Comparison of ENCODE assay signal across 18 cellular contexts in genomic region chr5:145483211-145483610, GRCh38.
DNase-seq lines count a peak whose midpoint lies in the region; ATAC-seq, FAIRE-seq and TF ChIP-seq lines count a peak whose summit lies in the region.
"Had no signal": no experiment of that assay in that cellular context is flagged by ENCODE, and none has a peak within 500 bp of the region (broad histone marks: within the 10 kb centered on the region; RNA-seq: fewer than 3 reads in every experiment).

No MANE protein-coding gene starts in this region.

- no peak for TF ChIP-seq RAD21 in SK-N-SH (IDR thresholded peaks at IDR 0.05; ENCODE audit: low read length)

- H3K36me3 ChIP-seq in SK-N-SH (replicated peaks in 1 of 2; ENCODE audit: control insufficient read depth in 1 of 2, insufficient read depth in 2 of 2, low read length in 1 of 2): no peaks in the 10 kb centered on the region
- H3K36me3 ChIP-seq in heart left ventricle: no peaks in the 10 kb centered on the region
- H3K36me3 ChIP-seq: cardiac muscle cell, left ventricle myocardium inferior, right atrium auricular region, tibial nerve had no signal

- H3K27me3 ChIP-seq in SK-N-SH (ENCODE audit: insufficient read depth) (no peaks in the 10 kb centered on the region), heart left ventricle (no peaks in the 10 kb centered on the region)
- H3K27me3 ChIP-seq: cardiac muscle cell, right atrium auricular region, tibial nerve had no signal

- DNase-seq in HCEC 1CT (peak; percentile 70), SK-N-SH (no peak), foreskin melanocyte (peak; percentile 46), urothelium cell line (ENCODE audit: low spot score) (peak; percentile 44), GM10266 (ENCODE audit: extremely low spot score) (no peak), heart left ventricle (no peak), NCI-H2081 (lab: John Stamatoyannopoulos, UW) (no peak)
- DNase-seq: activated CD8-positive, alpha-beta memory T cell treated with anti-CD3 and anti-CD28 coated beads, Interleukin-2, amount 50 U/mL, for 48 hours; activated naive CD4-positive, alpha-beta T cell treated with anti-CD3 and anti-CD28 coated beads, Interleukin-2, amount 10 ng/mL, durations not matched to agents 7 days and 5 days; CD8-positive, alpha-beta memory T cell; head of caudate nucleus; left ventricle myocardium inferior; stimulated activated CD8-positive, alpha-beta memory T cell treated with anti-CD3 and anti-CD28 coated beads, Interleukin-4, amount 100 ng/mL, for 48 hours; T-cell had no signal

- TF ChIP-seq CTCF in SK-N-SH (IDR thresholded peaks at IDR 0.05): no peak
- TF ChIP-seq CTCF in GM10266 (IDR thresholded peaks at IDR 0.05; ENCODE audit: control insufficient read depth, insufficient read depth, low read depth, missing control alignments): no peak
- no peak for TF ChIP-seq CTCF in heart left ventricle (IDR thresholded peaks at IDR 0.05)

- POLR2A ChIA-PET in SK-N-SH (lab: Yijun Ruan, JAX): no interaction called here

- H3K9me3 ChIP-seq in SK-N-SH (no peaks in the 10 kb centered on the region), heart left ventricle (no peaks in the 10 kb centered on the region)
- H3K9me3 ChIP-seq: left ventricle myocardium inferior, right atrium auricular region, tibial nerve had no signal

- no peak for TF ChIP-seq EP300 in SK-N-SH (IDR thresholded peaks at IDR 0.05; ENCODE audit: borderline replicate concordance in 1 of 2, low read depth in 1 of 2, low read length in 1 of 2)

- H3K4me2 ChIP-seq in SK-N-SH: no peak overlapping the region

- no peak for TF ChIP-seq POLR2A in heart left ventricle (IDR thresholded peaks at IDR 0.05)

- intact Hi-C loops in heart left ventricle (cut with DNase I): no loop called here

- no peak for FAIRE-seq in urothelium cell line (lab: Jason Lieb, UNC)

- H3K4me3 ChIP-seq in SK-N-SH (ENCODE audit: low read depth in 2 of 2, low read length in 1 of 2) (no peak overlapping the region), heart left ventricle (no peak overlapping the region)
- H3K4me3 ChIP-seq: cardiac muscle cell, left ventricle myocardium inferior, right atrium auricular region, tibial nerve had no signal

- peaks cover 15% of the 10 kb centered on the region for H3F3A ChIP-seq in SK-N-SH (replicated peaks; ENCODE audit: insufficient read depth)

- CTCF ChIA-PET in SK-N-SH (lab: Yijun Ruan, JAX): no interaction called here

- no peak overlapping the region for H3K9ac ChIP-seq in SK-N-SH

- no peaks in the 10 kb centered on the region for H3K79me2 ChIP-seq in SK-N-SH (ENCODE audit: insufficient read depth)

- H3K4me1 ChIP-seq in SK-N-SH (ENCODE audit: control insufficient read depth in 1 of 2, insufficient read depth in 2 of 2, low read depth in 1 of 2, low read length in 1 of 2) (peaks cover 0 to 20% of the 10 kb centered on the region in 2 experiments; a peak in 1 of 4 replicates), heart left ventricle (no peaks in the 10 kb centered on the region)
- H3K4me1 ChIP-seq: left ventricle myocardium inferior, right atrium auricular region, tibial nerve had no signal

- no peak for ATAC-seq in heart left ventricle
- ATAC-seq: natural killer cell treated with Interleukin-12 subunit alpha and Interleukin-12 subunit beta and Interleukin-15 and Interleukin-18, amount 100 ng/mL, for 72 hours; T-cell had no signal

- H3K9me2 ChIP-seq in SK-N-SH: no peaks in the 10 kb centered on the region

- H4K20me1 ChIP-seq in SK-N-SH (ENCODE audit: insufficient read depth): no peaks in the 10 kb centered on the region

- no peak overlapping the region for H2AFZ ChIP-seq in SK-N-SH (ENCODE audit: low read depth)

- peak overlapping the region in 1 of 2 experiments; percentile 52; a peak in 2 of 4 replicates for H3K27ac ChIP-seq in SK-N-SH (ENCODE audit: low read depth in 2 of 2, low read length in 1 of 2)
- no peak overlapping the region for H3K27ac ChIP-seq in heart left ventricle
- H3K27ac ChIP-seq: cardiac muscle cell, left ventricle myocardium inferior, right atrium auricular region, tibial nerve had no signal

TF ChIP-seq in SK-N-SH, 30 proteins besides CTCF, POLR2A, EP300 and RAD21:
- TF ChIP-seq MXI1 (IDR thresholded peaks at IDR 0.05; ENCODE audit: low read depth, low read length) (no peak), FOSL2 (IDR thresholded peaks at IDR 0.05; ENCODE audit: borderline replicate concordance, low read depth) (peak; percentile 20; the same call in 1 of the 2 replicates)

Comparison
In these comparisons a context has a peak if more than half of its experiments do, and no peak if none do; other contexts are left out.
1. DNase-seq: peak in HCEC 1CT (single experiment), foreskin melanocyte (single experiment) and urothelium cell line (single experiment); none in SK-N-SH (single experiment), GM10266 (single experiment), heart left ventricle (0 of 5) and NCI-H2081 (0 of 2).